ENCODE assay signal across 28 cellular contexts in the genomic region with DNA sequence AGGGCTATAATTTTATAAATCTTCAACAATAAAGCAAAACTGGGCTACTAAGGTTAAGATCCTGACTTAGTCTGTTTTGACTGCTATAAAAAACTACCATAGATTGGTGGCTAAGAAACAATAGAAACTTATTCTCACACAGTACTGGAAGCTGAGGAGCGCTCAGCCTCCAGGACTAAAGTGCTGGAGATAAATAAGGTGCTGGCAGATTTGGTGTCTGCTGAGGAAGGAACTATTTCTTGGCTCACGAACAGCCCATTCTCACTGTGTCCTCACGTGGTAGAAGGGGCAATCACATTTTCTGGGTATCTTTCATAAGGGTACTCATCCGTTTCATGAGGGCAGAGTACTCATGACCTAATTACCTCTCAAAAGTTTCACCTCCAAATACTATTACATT.
DNase-seq lines count a peak whose midpoint lies in the region; ATAC-seq, FAIRE-seq and TF ChIP-seq lines count a peak whose summit lies in the region.
"Had no signal": no experiment of that assay in that cellular context is flagged by ENCODE, and none has a peak within 500 bp of the region (broad histone marks: within the 10 kb centered on the region; RNA-seq: fewer than 3 reads in every experiment).

No MANE protein-coding gene starts in this region.

- H3K9me3 ChIP-seq in cardiac muscle cell (ENCODE audit: low read depth) (no peaks in the 10 kb centered on the region), left ventricle myocardium inferior (replicated peaks) (peaks cover 25% of the 10 kb centered on the region), fibroblast of lung (ENCODE audit: control insufficient read depth, insufficient read depth, low read depth, low read length) (no peaks in the 10 kb centered on the region)
- H3K9me3 ChIP-seq: BE2C, BLaER1 had no signal

- H3K36me3 ChIP-seq in cardiac muscle cell = no peaks in the 10 kb centered on the region
- H3K36me3 ChIP-seq in left ventricle myocardium inferior = no peaks in the 10 kb centered on the region
- no peaks in the 10 kb centered on the region for H3K36me3 ChIP-seq in fibroblast of lung (ENCODE audit: control insufficient read depth, insufficient read depth, low read length)
- H3K36me3 ChIP-seq: BE2C, BLaER1 had no signal

- no peaks in the 10 kb centered on the region for H3K27me3 ChIP-seq in cardiac muscle cell
- no peaks in the 10 kb centered on the region for H3K27me3 ChIP-seq in left ventricle myocardium inferior (ENCODE audit: low read depth)
- no peaks in the 10 kb centered on the region for H3K27me3 ChIP-seq in fibroblast of lung (ENCODE audit: control insufficient read depth, insufficient read depth, low read length)
- H3K27me3 ChIP-seq: BE2C, BLaER1 had no signal

- H2AFZ ChIP-seq in fibroblast of lung (ENCODE audit: low read length) = peak overlapping the region; percentile 7

- peak; percentile 13 for FAIRE-seq in urothelium cell line (lab: Jason Lieb, UNC)
- FAIRE-seq: A204.1, GM12878, GM12892, GM18507 had no signal

- TF ChIP-seq CTCF in cardiac muscle cell (IDR thresholded peaks at IDR 0.05; ENCODE audit: low read depth, low read length) = no peak
- no peak for TF ChIP-seq CTCF in left ventricle myocardium inferior (IDR thresholded peaks at IDR 0.05; ENCODE audit: borderline replicate concordance)
- no peak for TF ChIP-seq CTCF in fibroblast of lung (conservative IDR thresholded peaks at IDR 0.05 in 1 of 2, IDR thresholded peaks at IDR 0.05 in 1 of 2; ENCODE audit: low read depth in 1 of 2, low read length in 2 of 2)

- intact Hi-C loops in Right ventricle myocardium inferior (cut with DNase I) = no loop called here
- intact Hi-C loops in left ventricle myocardium superior (cut with micrococcal nuclease) = no loop called here
- intact Hi-C loops in left ventricle myocardium inferior (cut with micrococcal nuclease) = no loop called here

- no peak overlapping the region for H3K9ac ChIP-seq in fibroblast of lung (ENCODE audit: insufficient read depth, low read length)
- H3K9ac ChIP-seq: BLaER1 had no signal

- H3K4me1 ChIP-seq in cardiac muscle cell (ENCODE audit: low read depth) (peaks cover 17% of the 10 kb centered on the region), left ventricle myocardium inferior (peaks cover 6% of the 10 kb centered on the region), fibroblast of lung (ENCODE audit: control insufficient read depth, extremely low read depth, insufficient read depth, low read length) (peaks cover 3% of the 10 kb centered on the region)
- H3K4me1 ChIP-seq: BE2C, BLaER1 had no signal

- no peak overlapping the region for H3K4me3 ChIP-seq in cardiac muscle cell
- no peak overlapping the region for H3K4me3 ChIP-seq in left ventricle myocardium inferior
- no peak overlapping the region for H3K4me3 ChIP-seq in fibroblast of lung (replicated peaks in 1 of 4; ENCODE audit: control extremely low read depth in 1 of 4, insufficient read depth in 1 of 4, low read depth in 3 of 4, low read length in 4 of 4)
- H3K4me3 ChIP-seq: BLaER1, GM12878 had no signal

- no peak for ATAC-seq in Right ventricle myocardium inferior
- peak; percentile 61 for ATAC-seq in left ventricle myocardium superior
- ATAC-seq: GM12878 had no signal

- H3K79me2 ChIP-seq in fibroblast of lung (ENCODE audit: control insufficient read depth, insufficient read depth, low read length) = no peaks in the 10 kb centered on the region

- H3K27ac ChIP-seq in cardiac muscle cell = peak overlapping the region; percentile 64
- no peak overlapping the region for H3K27ac ChIP-seq in left ventricle myocardium inferior (replicated peaks)
- no peak overlapping the region for H3K27ac ChIP-seq in fibroblast of lung (ENCODE audit: insufficient read depth, low read length)
- H3K27ac ChIP-seq: BLaER1 had no signal

- DNase-seq in cardiac muscle cell (ENCODE audit: low read depth in 1 of 2, low spot score in 1 of 2) (peak in 1 of 2 donors; percentile 31), Right ventricle myocardium inferior (ENCODE audit: missing footprints) (no peak), left ventricle myocardium superior (no peak), left ventricle myocardium inferior (no peak), fibroblast of lung (ENCODE audit: low read depth in 2 of 2) (no peak), urothelium cell line (ENCODE audit: low spot score) (no peak), NCI-H345 (lab: John Stamatoyannopoulos, UW) (no peak), amniotic stem cell (lab: John Stamatoyannopoulos, UW) (no peak)
- DNase-seq: 8988T; ACHN; BE2C; C1 segment of cervical spinal cord; CD4-positive, alpha-beta memory T cell; CD4-positive, CD25-positive, alpha-beta regulatory T cell; CD8-positive, alpha-beta memory T cell; COR-L47; DMS 273 treated with DMSO at 0.1 percent for 48 hours; DMS153; DMS53; DMS79; DND-41; EL; GDM1 had no signal

- H4K20me1 ChIP-seq in fibroblast of lung (ENCODE audit: control insufficient read depth, extremely low read depth, insufficient read depth, low read length) = no peaks in the 10 kb centered on the region
- H4K20me1 ChIP-seq: BLaER1 had no signal

- no peak overlapping the region for H3K4me2 ChIP-seq in fibroblast of lung (ENCODE audit: extremely low read depth, insufficient read depth, low read length)
- H3K4me2 ChIP-seq: BLaER1 had no signal
